ENCODE assay signal across 2 cellular contexts in the genomic region with DNA sequence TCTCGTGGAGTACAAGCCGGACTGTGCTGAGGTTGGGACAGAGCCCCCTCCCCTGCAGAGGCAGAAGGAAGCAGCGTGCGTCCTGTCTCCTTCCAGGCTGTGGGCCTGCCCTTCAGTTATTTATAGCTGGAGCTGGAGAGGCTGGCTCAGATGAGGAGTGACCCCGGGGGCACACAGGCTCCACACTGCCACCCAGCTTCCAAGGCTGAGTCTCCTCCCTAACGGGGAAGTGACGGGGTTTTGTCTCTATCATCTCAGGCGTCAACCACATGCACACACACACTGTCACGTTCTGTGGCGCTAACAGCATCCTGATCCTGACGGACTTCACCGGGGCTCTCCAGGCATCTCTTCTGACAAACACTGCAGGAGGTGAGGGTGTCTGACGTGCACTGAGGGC.
A peak's percentile ranks its signal among the peaks of the same experiment; 100 is the strongest.
TF ChIP-seq lines count a peak whose summit lies in the region.

No MANE protein-coding gene starts in this region.

TF ChIP-seq in K562, 482 proteins besides CTCF, POLR2A, EP300 and RAD21 (continues in another document):
- TF ChIP-seq MEF2A (IDR thresholded peaks at IDR 0.05; ENCODE audit: control insufficient read depth, low read depth, low read length) (peak; percentile 64; the same call in 1 of the 2 replicates), CREM (IDR thresholded peaks at IDR 0.05; ENCODE audit: low read depth) (0 out of 2 replicates have a peak, but pooled peaks have one; percentile 11), ZNF217 (CRISPR knock-in tag; IDR thresholded peaks at IDR 0.05) (no peak), PKNOX1 (IDR thresholded peaks at IDR 0.05) (peak; percentile 34; the same call in 1 of the 2 replicates), HDAC8 (tag; IDR thresholded peaks at IDR 0.05) (no peak), CHD4 (IDR thresholded peaks at IDR 0.05; ENCODE audit: insufficient read depth, insufficient replicate concordance, low read depth, low read length, poor library complexity, severe bottlenecking) (no peak), PCBP2 (IDR thresholded peaks at IDR 0.05; ENCODE audit: low read depth, low read length, poor library complexity, severe bottlenecking) (no peak), ZNF780A (CRISPR knock-in tag; IDR thresholded peaks at IDR 0.05) (no peak), CBX3 (IDR thresholded peaks at IDR 0.05; ENCODE audit: borderline replicate concordance in 1 of 2, low read length in 2 of 2) (peak in 1 of 2 experiments; percentile 43; a peak in 1 of 3 replicates), PYGO2 (tag; IDR thresholded peaks at IDR 0.05) (no peak), CEBPZ (IDR thresholded peaks at IDR 0.05; ENCODE audit: borderline replicate concordance, low read depth, low read length) (no peak), L3MBTL2 (IDR thresholded peaks at IDR 0.05) (peak; percentile 74)

TF ChIP-seq in liver, 16 proteins besides CTCF, POLR2A, EP300 and RAD21 (continued from another document):
- TF ChIP-seq MAX (IDR thresholded peaks at IDR 0.05) = no peak
- TF ChIP-seq, protein P1, sequence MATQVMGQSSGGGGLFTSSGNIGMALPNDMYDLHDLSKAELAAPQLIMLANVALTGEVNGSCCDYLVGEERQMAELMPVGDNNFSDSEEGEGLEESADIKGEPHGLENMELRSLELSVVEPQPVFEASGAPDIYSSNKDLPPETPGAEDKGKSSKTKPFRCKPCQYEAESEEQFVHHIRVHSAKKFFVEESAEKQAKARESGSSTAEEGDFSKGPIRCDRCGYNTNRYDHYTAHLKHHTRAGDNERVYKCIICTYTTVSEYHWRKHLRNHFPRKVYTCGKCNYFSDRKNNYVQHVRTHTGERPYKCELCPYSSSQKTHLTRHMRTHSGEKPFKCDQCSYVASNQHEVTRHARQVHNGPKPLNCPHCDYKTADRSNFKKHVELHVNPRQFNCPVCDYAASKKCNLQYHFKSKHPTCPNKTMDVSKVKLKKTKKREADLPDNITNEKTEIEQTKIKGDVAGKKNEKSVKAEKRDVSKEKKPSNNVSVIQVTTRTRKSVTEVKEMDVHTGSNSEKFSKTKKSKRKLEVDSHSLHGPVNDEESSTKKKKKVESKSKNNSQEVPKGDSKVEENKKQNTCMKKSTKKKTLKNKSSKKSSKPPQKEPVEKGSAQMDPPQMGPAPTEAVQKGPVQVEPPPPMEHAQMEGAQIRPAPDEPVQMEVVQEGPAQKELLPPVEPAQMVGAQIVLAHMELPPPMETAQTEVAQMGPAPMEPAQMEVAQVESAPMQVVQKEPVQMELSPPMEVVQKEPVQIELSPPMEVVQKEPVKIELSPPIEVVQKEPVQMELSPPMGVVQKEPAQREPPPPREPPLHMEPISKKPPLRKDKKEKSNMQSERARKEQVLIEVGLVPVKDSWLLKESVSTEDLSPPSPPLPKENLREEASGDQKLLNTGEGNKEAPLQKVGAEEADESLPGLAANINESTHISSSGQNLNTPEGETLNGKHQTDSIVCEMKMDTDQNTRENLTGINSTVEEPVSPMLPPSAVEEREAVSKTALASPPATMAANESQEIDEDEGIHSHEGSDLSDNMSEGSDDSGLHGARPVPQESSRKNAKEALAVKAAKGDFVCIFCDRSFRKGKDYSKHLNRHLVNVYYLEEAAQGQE (IDR thresholded peaks at IDR 0.05) = no peak
- TF ChIP-seq, protein P2, sequence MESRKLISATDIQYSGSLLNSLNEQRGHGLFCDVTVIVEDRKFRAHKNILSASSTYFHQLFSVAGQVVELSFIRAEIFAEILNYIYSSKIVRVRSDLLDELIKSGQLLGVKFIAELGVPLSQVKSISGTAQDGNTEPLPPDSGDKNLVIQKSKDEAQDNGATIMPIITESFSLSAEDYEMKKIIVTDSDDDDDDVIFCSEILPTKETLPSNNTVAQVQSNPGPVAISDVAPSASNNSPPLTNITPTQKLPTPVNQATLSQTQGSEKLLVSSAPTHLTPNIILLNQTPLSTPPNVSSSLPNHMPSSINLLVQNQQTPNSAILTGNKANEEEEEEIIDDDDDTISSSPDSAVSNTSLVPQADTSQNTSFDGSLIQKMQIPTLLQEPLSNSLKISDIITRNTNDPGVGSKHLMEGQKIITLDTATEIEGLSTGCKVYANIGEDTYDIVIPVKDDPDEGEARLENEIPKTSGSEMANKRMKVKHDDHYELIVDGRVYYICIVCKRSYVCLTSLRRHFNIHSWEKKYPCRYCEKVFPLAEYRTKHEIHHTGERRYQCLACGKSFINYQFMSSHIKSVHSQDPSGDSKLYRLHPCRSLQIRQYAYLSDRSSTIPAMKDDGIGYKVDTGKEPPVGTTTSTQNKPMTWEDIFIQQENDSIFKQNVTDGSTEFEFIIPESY (IDR thresholded peaks at IDR 0.05) = no peak
- TF ChIP-seq NR2F2 (IDR thresholded peaks at IDR 0.05) = peak; percentile 53
- no peak for TF ChIP-seq FOXA1 (IDR thresholded peaks at IDR 0.05)
- no peak for TF ChIP-seq GABPA (IDR thresholded peaks at IDR 0.05 in 1 of 2, conservative IDR thresholded peaks at IDR 0.05 in 1 of 2)
- no peak for TF ChIP-seq FOXA2 (IDR thresholded peaks at IDR 0.05)
